8 cellular contexts compared by ENCODE assay signal in the genomic region with DNA sequence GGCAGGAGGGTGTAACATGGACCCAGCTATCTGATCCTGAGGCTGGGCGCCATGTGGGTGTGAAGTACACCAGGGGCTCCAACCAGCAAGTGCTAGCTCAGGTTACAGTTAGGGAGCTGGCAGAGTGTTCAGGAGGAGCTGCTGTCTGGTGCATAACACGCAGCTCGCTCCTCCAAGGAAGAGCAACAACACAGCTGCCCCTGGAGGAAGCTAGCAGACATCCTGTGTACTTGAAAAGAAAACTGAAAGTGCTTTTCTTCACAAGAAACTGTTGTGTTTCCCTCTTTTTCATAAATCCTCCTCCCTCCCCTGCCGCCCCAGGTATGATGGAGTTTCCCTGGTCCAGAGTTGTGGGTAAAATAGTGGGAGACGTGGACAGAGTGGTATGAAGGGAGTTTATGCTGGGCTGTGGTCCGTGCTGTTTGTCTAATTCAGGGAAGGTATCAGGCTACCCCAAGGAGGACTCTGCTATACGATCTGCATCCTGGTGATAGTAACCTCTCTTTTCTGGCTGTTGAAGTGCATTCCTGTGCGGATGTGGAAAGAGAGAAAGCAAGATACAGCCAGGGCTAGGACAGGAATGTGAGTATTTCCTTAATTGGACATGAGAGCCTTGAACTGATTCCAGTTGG. TPM values are rescaled to one million over a fixed set of nuclear protein-coding genes. Genes with fewer than 3 reads are reported as not detected.
DNase-seq lines count a peak whose midpoint lies in the region; ATAC-seq and TF ChIP-seq lines count a peak whose summit lies in the region.

No MANE protein-coding gene starts in this region.

- peak overlapping the region; percentile 99 for H3K27ac Mint-ChIP-seq in activated CD8-positive, alpha-beta T cell treated with anti-CD3 and anti-CD28 coated beads, Interleukin-2, amount 10 ng/mL, durations not matched to agents 7 days and 5 days

- no peaks in the 10 kb centered on the region for H3K9me3 ChIP-seq in parathyroid adenoma (ENCODE audit: control insufficient read depth, low read length)

- peak overlapping the region; percentile 45 for H3K4me3 ChIP-seq in fibroblast of pulmonary artery (replicated peaks; ENCODE audit: low read depth, low read length)
- H3K4me3 ChIP-seq in parathyroid adenoma (ENCODE audit: low read depth, low read length): peak overlapping the region; percentile 54

- H3K4me1 Mint-ChIP-seq in activated CD8-positive, alpha-beta T cell treated with anti-CD3 and anti-CD28 coated beads, Interleukin-2, amount 10 ng/mL, durations not matched to agents 7 days and 5 days (ENCODE audit: low read depth): peaks cover 68% of the 10 kb centered on the region

- peaks cover 3% of the 10 kb centered on the region for H3K79me2 ChIP-seq in parathyroid adenoma

- H3K27me3 Mint-ChIP-seq in activated CD8-positive, alpha-beta T cell treated with anti-CD3 and anti-CD28 coated beads, Interleukin-2, amount 10 ng/mL, durations not matched to agents 7 days and 5 days (ENCODE audit: low read depth): peaks cover 2% of the 10 kb centered on the region

- peak overlapping the region; percentile 77 for H2AFZ ChIP-seq in parathyroid adenoma

- peak overlapping the region; percentile 97 for H3K4me3 Mint-ChIP-seq in activated CD8-positive, alpha-beta T cell treated with anti-CD3 and anti-CD28 coated beads, Interleukin-2, amount 10 ng/mL, durations not matched to agents 7 days and 5 days

- peak; percentile 59 for ATAC-seq in GM21576 (IDR thresholded peaks at IDR 0.05; ENCODE audit: unreplicated experiment)
- ATAC-seq in activated CD8-positive, alpha-beta T cell treated with anti-CD3 and anti-CD28 coated beads, Interleukin-2, amount 10 ng/mL, durations not matched to agents 7 days and 5 days: peak; percentile 88

- TF ChIP-seq CTCF in fibroblast of pulmonary artery (IDR thresholded peaks at IDR 0.05; ENCODE audit: low read length, missing control alignments) (peak; percentile 6), parathyroid adenoma (IDR thresholded peaks at IDR 0.05) (peak; percentile 27)

- H3K9ac ChIP-seq in parathyroid adenoma: no peak overlapping the region

- peak; percentile 46 for DNase-seq in GM04504 (ENCODE audit: low read depth)
- DNase-seq in MV-4-11 (lab: John Stamatoyannopoulos, UW): peak; percentile 44
- DNase-seq in activated CD8-positive, alpha-beta T cell treated with anti-CD3 and anti-CD28 coated beads, Interleukin-2, amount 10 ng/mL, durations not matched to agents 7 days and 5 days: peak; percentile 70
- DNase-seq in fibroblast of pulmonary artery (ENCODE audit: low read depth): peak; percentile 76
- no peak for DNase-seq in NK-92 (lab: John Stamatoyannopoulos, UW; ENCODE audit: unreplicated experiment)
- no peak for DNase-seq in NCI-H446 (lab: John Stamatoyannopoulos, UW)

- H3K36me3 ChIP-seq in parathyroid adenoma (ENCODE audit: control insufficient read depth, insufficient read depth, low read length): no peaks in the 10 kb centered on the region

- peak overlapping the region; percentile 97 for H3K27ac ChIP-seq in parathyroid adenoma

- H3K9me3 Mint-ChIP-seq in activated CD8-positive, alpha-beta T cell treated with anti-CD3 and anti-CD28 coated beads, Interleukin-2, amount 10 ng/mL, durations not matched to agents 7 days and 5 days (ENCODE audit: insufficient read depth): no peaks in the 10 kb centered on the region

- H3K36me3 Mint-ChIP-seq in activated CD8-positive, alpha-beta T cell treated with anti-CD3 and anti-CD28 coated beads, Interleukin-2, amount 10 ng/mL, durations not matched to agents 7 days and 5 days (ENCODE audit: low read depth): no peaks in the 10 kb centered on the region

- CTCF ChIA-PET in activated CD8-positive, alpha-beta T cell treated with anti-CD3 and anti-CD28 coated beads, Interleukin-2, amount 10 ng/mL, durations not matched to agents 7 days and 5 days (lab: Charles Lee): interaction anchor here (0.9 to 18.8 kb wide), 7 partner anchors 9 to 487 kb away, joined by 4 to 268 read pairs (median 15); no protein-coding TSS in a partner anchor

- POLR2A ChIA-PET in activated CD8-positive, alpha-beta T cell treated with anti-CD3 and anti-CD28 coated beads, Interleukin-2, amount 10 ng/mL, durations not matched to agents 7 days and 5 days (lab: Charles Lee): interaction anchor here (0.7 to 2.5 kb wide), 6 partner anchors 8 to 1106 kb away, joined by 3 to 10 read pairs (median 4); a partner anchor contains a TSS

- peaks cover 39% of the 10 kb centered on the region for H3K4me1 ChIP-seq in parathyroid adenoma

- peak overlapping the region; percentile 83 for H3K4me2 ChIP-seq in parathyroid adenoma (ENCODE audit: low read length)

- no peaks in the 10 kb centered on the region for H3K27me3 ChIP-seq in parathyroid adenoma (ENCODE audit: control insufficient read depth, insufficient read depth, low read length)

RNA-seq across cellular contexts. Expression of a gene that starts 6.1 kb away (rescaled TPM):
- total RNA-seq in activated CD8-positive, alpha-beta T cell treated with anti-CD3 and anti-CD28 coated beads, Interleukin-2, amount 10 ng/mL, durations not matched to agents 7 days and 5 days: 100 to 1,000 TPM in 1 of 2 experiments, 10 to 100 TPM in 1; 97.0 to 100 TPM

Comparison
In these comparisons a context has a peak if more than half of its experiments do, and no peak if none do; other contexts are left out.
1. DNase-seq: peak in GM04504 (single experiment), MV-4-11 (single experiment), activated CD8-positive, alpha-beta T cell treated with anti-CD3 and anti-CD28 coated beads, Interleukin-2, amount 10 ng/mL, durations not matched to agents 7 days and 5 days (single experiment) and fibroblast of pulmonary artery (single experiment); none in NK-92 (single experiment) and NCI-H446 (0 of 2).